Comparison of ENCODE assay signal across 9 cellular contexts in genomic region chr22:24593810-24594568, GRCh38. TPM values are rescaled to one million over a fixed set of nuclear protein-coding genes. Genes with fewer than 3 reads are reported as not detected.
DNase-seq lines count a peak whose midpoint lies in the region; ATAC-seq and TF ChIP-seq lines count a peak whose summit lies in the region.
"Had no signal": no experiment of that assay in that cellular context is flagged by ENCODE, and none has a peak within 500 bp of the region (broad histone marks: within the 10 kb centered on the region; RNA-seq: fewer than 3 reads in every experiment).

No MANE protein-coding gene starts in this region.

- H4K8ac ChIP-seq in mesenchymal stem cell (ENCODE audit: low read length) = no peak overlapping the region

- H3K23ac ChIP-seq in mesenchymal stem cell (ENCODE audit: low read length in 2 of 2) = no peak overlapping the region

- H3K9ac ChIP-seq in mesenchymal stem cell (ENCODE audit: low read length) = peak overlapping the region; percentile 89

- H3K9me3 ChIP-seq in body of pancreas (no peaks in the 10 kb centered on the region), mesenchymal stem cell (ENCODE audit: control insufficient read depth, low read length) (no peaks in the 10 kb centered on the region), tibial nerve (no peaks in the 10 kb centered on the region), MG63 (no peaks in the 10 kb centered on the region)

- H2BK5ac ChIP-seq in mesenchymal stem cell (ENCODE audit: low read depth, low read length, poor library complexity, severe bottlenecking) = no peak overlapping the region

- POLR2A ChIA-PET in MCF 10A (lab: Yijun Ruan, JAX) = interaction anchor here (0.7 to 1.2 kb wide), 2 partner anchors 15 to 39 kb away, joined by 3 to 6 read pairs; partner anchors contain the start of gene GUCD1

- WGBS in body of pancreas, 2 donors = 29 to 57% methylated on average over 6 to 16 of the region's 16 CpGs
- WGBS in mesenchymal stem cell = 81% methylated on average over 16 of the region's 16 CpGs
- WGBS in tibial nerve, 2 donors = 73 to 75% methylated on average over 15 to 16 of the region's 16 CpGs

- H3K18ac ChIP-seq in mesenchymal stem cell (ENCODE audit: low read depth in 1 of 2, low read length in 2 of 2) = peak overlapping the region in 1 of 2 experiments; percentile 1

- TF ChIP-seq CTCF in MCF 10A (IDR thresholded peaks at IDR 0.05; ENCODE audit: unreplicated experiment) (no peak), body of pancreas (IDR thresholded peaks at IDR 0.05) (no peak), tibial nerve (IDR thresholded peaks at IDR 0.05) (no peak)

- H3K36me3 Mint-ChIP-seq in MCF 10A (ENCODE audit: insufficient read depth, unreplicated experiment) = no peaks in the 10 kb centered on the region

- no peaks in the 10 kb centered on the region for H3K36me3 ChIP-seq in body of pancreas (replicated peaks in 1 of 2; ENCODE audit: insufficient read depth in 1 of 2, low read depth in 2 of 2)
- H3K36me3 ChIP-seq in mesenchymal stem cell (ENCODE audit: control insufficient read depth in 1 of 2, insufficient read depth in 2 of 2, low read depth in 1 of 2, low read length in 2 of 2) = peaks cover 7 to 10% of the 10 kb centered on the region in 2 experiments
- H3K36me3 ChIP-seq in tibial nerve = peaks cover 0 to 12% (median 0%) of the 10 kb centered on the region in 3 donors
- H3K36me3 ChIP-seq in MG63 = no peaks in the 10 kb centered on the region

- no peaks in the 10 kb centered on the region for H3K9me3 Mint-ChIP-seq in MCF 10A (ENCODE audit: unreplicated experiment)

- peak overlapping the region; percentile 7 to 45 for H2BK12ac ChIP-seq in mesenchymal stem cell (ENCODE audit: low read length in 2 of 2)

- peaks cover 48% of the 10 kb centered on the region for H3K4me1 ChIP-seq in body of pancreas
- H3K4me1 ChIP-seq in mesenchymal stem cell (ENCODE audit: control insufficient read depth, insufficient read depth, low read depth, low read length) = peaks cover 27% of the 10 kb centered on the region
- peaks cover 0 to 52% (median 21%) of the 10 kb centered on the region in 4 donors for H3K4me1 ChIP-seq in tibial nerve

- peak overlapping the region; percentile 65 for H2BK15ac ChIP-seq in mesenchymal stem cell (ENCODE audit: low read depth, poor library complexity, severe bottlenecking)

- in situ Hi-C loops in T47D (cut with HindIII; ENCODE audit: low pct_unique_long_range_greater_than_20kb, low sequenced_read_pairs) = no loop called here

- no peak for TF ChIP-seq POLR2A in body of pancreas (IDR thresholded peaks at IDR 0.05)
- no peak for TF ChIP-seq POLR2A in tibial nerve (IDR thresholded peaks at IDR 0.05)

- H3K4me2 ChIP-seq in mesenchymal stem cell (ENCODE audit: low read length, poor library complexity, severe bottlenecking) = no peak overlapping the region

- no peak overlapping the region for H2BK120ac ChIP-seq in mesenchymal stem cell (ENCODE audit: low read depth, low read length)

- H3K79me1 ChIP-seq in mesenchymal stem cell (replicated peaks; ENCODE audit: low read length, poor library complexity, severe bottlenecking) = peaks cover 2% of the 10 kb centered on the region

- peak overlapping the region; percentile 10 for H2AK5ac ChIP-seq in mesenchymal stem cell (ENCODE audit: low read length, severe bottlenecking)

- H3K4me3 Mint-ChIP-seq in MCF 10A (ENCODE audit: unreplicated experiment) = no peak overlapping the region

- no peaks in the 10 kb centered on the region for H3K4me1 Mint-ChIP-seq in MCF 10A (ENCODE audit: insufficient read depth, unreplicated experiment)

- H3K4me3 ChIP-seq in body of pancreas = no peak overlapping the region
- no peak overlapping the region for H3K4me3 ChIP-seq in mesenchymal stem cell (ENCODE audit: insufficient read depth in 1 of 2, low read depth in 1 of 2, low read length in 2 of 2)
- no peak overlapping the region for H3K4me3 ChIP-seq in tibial nerve
- no peak overlapping the region for H3K4me3 ChIP-seq in MG63

- H3K27me3 ChIP-seq in body of pancreas (no peaks in the 10 kb centered on the region), mesenchymal stem cell (ENCODE audit: control insufficient read depth in 1 of 2, insufficient read depth in 1 of 2, low read length in 2 of 2) (no peaks in the 10 kb centered on the region), tibial nerve (no peaks in the 10 kb centered on the region), MG63 (no peaks in the 10 kb centered on the region)

- peak; percentile 18 for ATAC-seq in body of pancreas
- ATAC-seq in GM21723 (IDR thresholded peaks at IDR 0.05; ENCODE audit: unreplicated experiment) = no peak

- no peak overlapping the region for H2AFZ ChIP-seq in mesenchymal stem cell (ENCODE audit: low read depth, low read length)

- no peaks in the 10 kb centered on the region for H3K27me3 Mint-ChIP-seq in MCF 10A (ENCODE audit: insufficient read depth, unreplicated experiment)

- H3K27ac ChIP-seq in body of pancreas = peak overlapping the region in 3 of 4 donors; percentile 76 to 83 (median 82)
- H3K27ac ChIP-seq in mesenchymal stem cell (ENCODE audit: low read length, poor library complexity, severe bottlenecking) = no peak overlapping the region
- H3K27ac ChIP-seq in tibial nerve = peak overlapping the region; percentile 73 to 98 (median 92)

- peak overlapping the region in 1 of 2 experiments; percentile 8 for H3K4ac ChIP-seq in mesenchymal stem cell (ENCODE audit: low read depth in 1 of 2, low read length in 2 of 2)

- CTCF ChIA-PET in MCF 10A (lab: Yijun Ruan, JAX) = no interaction called here

- H3K14ac ChIP-seq in mesenchymal stem cell (ENCODE audit: low read length in 2 of 2) = no peak overlapping the region

- no peak overlapping the region for H3K27ac Mint-ChIP-seq in MCF 10A (ENCODE audit: low read depth, unreplicated experiment)

- peak; percentile 38 to 89 for DNase-seq in T47D (ENCODE audit: low read depth in 1 of 2, low spot score in 1 of 2)
- DNase-seq in MCF 10A (ENCODE audit: unreplicated experiment) = no peak
- DNase-seq in body of pancreas = peak in 3 of 4 donors; percentile 28 to 35 (median 35)
- DNase-seq in mesenchymal stem cell = no peak
- no peak for DNase-seq in tibial nerve (ENCODE audit: low spot score in 2 of 2)
- no peak for DNase-seq in MG63
- DNase-seq in DMS 273 (lab: John Stamatoyannopoulos, UW; ENCODE audit: unreplicated experiment) = no peak
- DNase-seq: activated effector memory CD4-positive, alpha-beta T cell treated with anti-CD3 and anti-CD28 coated beads, Interleukin-2, amount 50 U/mL, for 16 hours had no signal

- TF ChIP-seq EP300 in tibial nerve (IDR thresholded peaks at IDR 0.05) = no peak

- intact Hi-C loops in MCF 10A (cut with micrococcal nuclease) (no loop called here), body of pancreas (cut with DNase I) (no loop called here)

- peak overlapping the region; percentile 63 for H4K91ac ChIP-seq in mesenchymal stem cell (ENCODE audit: low read length)

- no TSS peak for BruUV-seq in MCF 10A (replicated peaks; lab: Mats Ljungman, UMichigan)

RNA-seq across cellular contexts. Expression of gene LRRC75B, which starts 1.1 kb away (rescaled TPM):
- 2.6 and 3.2 TPM in 2 replicates for total RNA-seq in MCF 10A (2022)
- total RNA-seq in body of pancreas = 10 to 100 TPM; 20.8 to 33.9 TPM
- 6.3 TPM for polyA plus RNA-seq in mesenchymal stem cell (2013, experiment 1 of 2)
- polyA plus RNA-seq in mesenchymal stem cell (2013, experiment 2 of 2) = 6.0 TPM
- total RNA-seq in tibial nerve = 10 to 100 TPM; 33.5 to 55.7 (median 40.2) TPM
- total RNA-seq in MG63 (2014; rRNA removed; shearing (Covaris generic); ENCODE audit: low replicate concordance) = 5.9 TPM in 1 of 2 replicates, not detected in the other

RNA-seq across cellular contexts. Expression of gene GGT1, which starts 9.0 kb away (rescaled TPM):
- total RNA-seq in MCF 10A (2022) (0.63 and 0.76 TPM in 2 replicates), body of pancreas (10 to 100 TPM; 45.4 to 58.7 TPM), tibial nerve (10 to 100 TPM in 3 of 4 donors, 1 to 10 TPM in 1; 5.9 to 16.9 (median 15.8) TPM)
- polyA plus RNA-seq in mesenchymal stem cell (2013, experiment 1 of 2) = 40.8 TPM
- 40.0 TPM for polyA plus RNA-seq in mesenchymal stem cell (2013, experiment 2 of 2)
- total RNA-seq in MG63 (2014; rRNA removed; shearing (Covaris generic); ENCODE audit: low replicate concordance) = 2.2 TPM in 1 of 2 replicates, not detected in the other

RNA-seq across cellular contexts. Expression of gene SNRPD3, which starts 38.2 kb away (rescaled TPM):
- 90.9 and 94.6 TPM in 2 replicates for total RNA-seq in MCF 10A (2022)
- total RNA-seq in body of pancreas = 10 to 100 TPM; 30.4 to 65.6 TPM
- polyA plus RNA-seq in mesenchymal stem cell (2013, experiment 1 of 2) = 65.6 TPM
- polyA plus RNA-seq in mesenchymal stem cell (2013, experiment 2 of 2) = 63.3 TPM
- 100 to 1,000 TPM in 3 of 4 donors, 10 to 100 TPM in 1; 98.7 to 127 (median 111) TPM for total RNA-seq in tibial nerve
- total RNA-seq in MG63 (2014; rRNA removed; shearing (Covaris generic); ENCODE audit: low replicate concordance) = 75.1 and 110 TPM in 2 replicates

RNA-seq across cellular contexts. Expression of gene GUCD1, which starts 39.1 kb away (rescaled TPM):
- total RNA-seq in MCF 10A (2022) (47.0 and 48.4 TPM in 2 replicates), body of pancreas (10 to 100 TPM; 44.4 to 58.7 TPM), tibial nerve (10 to 100 TPM; 74.1 to 87.9 (median 84.6) TPM)
- 72.5 TPM for polyA plus RNA-seq in mesenchymal stem cell (2013, experiment 1 of 2)
- 69.0 TPM for polyA plus RNA-seq in mesenchymal stem cell (2013, experiment 2 of 2)
- 66.8 and 128 TPM in 2 replicates for total RNA-seq in MG63 (2014; rRNA removed; shearing (Covaris generic); ENCODE audit: low replicate concordance)

Comparison
In these comparisons a context has a peak if more than half of its experiments do, and no peak if none do; other contexts are left out.
1. DNase-seq: peak in T47D (2 of 2) and body of pancreas (3 of 4); none in MCF 10A (single experiment), mesenchymal stem cell (single experiment), tibial nerve (0 of 2), MG63 (single experiment) and DMS 273 (single experiment).